ENCODE assay signal across 12 cellular contexts in the genomic region with DNA sequence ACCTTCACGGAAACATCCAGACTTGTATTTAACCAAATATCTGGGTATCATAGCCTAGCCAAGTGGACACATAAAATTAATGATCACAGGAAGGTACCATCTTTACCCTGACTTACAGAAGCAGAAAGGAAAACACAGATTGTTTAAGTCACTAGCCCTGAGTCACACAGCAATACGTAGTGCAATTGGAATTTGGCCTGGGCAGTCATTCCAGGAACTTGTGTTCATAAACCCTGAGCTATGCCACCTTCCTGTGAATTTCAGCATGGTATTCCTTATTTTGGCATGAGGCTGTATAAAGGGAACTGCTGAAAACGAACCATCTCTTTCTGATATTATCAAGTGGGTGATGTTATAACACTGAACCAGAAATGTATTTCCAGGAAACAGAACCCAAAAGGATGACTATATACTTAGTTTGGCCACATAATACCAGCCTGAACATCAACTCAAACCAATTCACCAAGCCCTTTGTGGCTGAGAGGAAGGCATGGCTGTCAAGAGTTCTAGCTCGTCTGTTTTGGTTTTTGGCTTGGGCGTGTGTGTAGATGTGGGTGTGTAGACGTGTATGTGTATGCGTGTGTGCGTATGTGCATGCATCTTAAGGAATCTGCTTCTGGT.
DNase-seq lines count a peak whose midpoint lies in the region; ATAC-seq, FAIRE-seq and TF ChIP-seq lines count a peak whose summit lies in the region.
"Had no signal": no experiment of that assay in that cellular context is flagged by ENCODE, and none has a peak within 500 bp of the region (broad histone marks: within the 10 kb centered on the region; RNA-seq: fewer than 3 reads in every experiment).

No MANE protein-coding gene starts in this region.

- peak; percentile 13 for FAIRE-seq in A549 (lab: Jason Lieb, UNC)
- FAIRE-seq: colon had no signal

- no peak overlapping the region for H3K9ac ChIP-seq in mammary epithelial cell (ENCODE audit: insufficient read depth, low read length)

- dilution Hi-C loops in mammary epithelial cell (cut with HindIII; ENCODE audit: low sequenced_read_pairs): no loop called here

- peaks cover 11% of the 10 kb centered on the region for H3K4me1 ChIP-seq in A549
- H3K4me1 ChIP-seq in mammary epithelial cell (ENCODE audit: insufficient read depth, low read length): peaks cover 12% of the 10 kb centered on the region
- H3K4me1 ChIP-seq in left lung: peaks cover 0 to 10% of the 10 kb centered on the region in 2 donors
- H3K4me1 ChIP-seq: BE2C had no signal

- TF ChIP-seq CTCF in A549 (IDR thresholded peaks at IDR 0.05): no peak
- no peak for TF ChIP-seq CTCF in mammary epithelial cell (conservative IDR thresholded peaks at IDR 0.05 in 1 of 2, IDR thresholded peaks at IDR 0.05 in 1 of 2; ENCODE audit: extremely low read depth in 1 of 2, insufficient read depth in 1 of 2, low read depth in 1 of 2, low read length in 2 of 2)
- TF ChIP-seq CTCF in left lung (IDR thresholded peaks at IDR 0.05): no peak

- peak; percentile 85 to 91 for ATAC-seq in A549
- ATAC-seq in left lung: peak; percentile 23
- ATAC-seq in HG03442 (IDR thresholded peaks at IDR 0.05; ENCODE audit: unreplicated experiment): no peak
- ATAC-seq in stimulated activated memory B cell treated with anti-CD40 and anti-IgM and Interleukin-4, amounts not matched to agents 10 μg/mL and 1 μg/mL and 100 μg/mL, for 72 hours: no peak
- ATAC-seq in T-cell (replicated peaks in 1 of 4): no peak

- CTCF ChIA-PET in A549 (lab: Yijun Ruan, JAX) (no interaction called here), mammary epithelial cell (lab: Charles Lee; ENCODE audit: low non-redundant PET) (no interaction called here), T-cell (lab: Charles Lee) (no interaction called here)

- in situ Hi-C loops in mammary epithelial cell (cut with MboI; ENCODE audit: low sequenced_read_pairs in 2 of 2): no loop called here

- H3K4me1 Mint-ChIP-seq in stimulated activated memory B cell treated with anti-CD40 and anti-IgM and Interleukin-4, amounts not matched to agents 10 μg/mL and 1 μg/mL and 100 μg/mL, for 72 hours: peaks cover 24% of the 10 kb centered on the region
- H3K4me1 Mint-ChIP-seq in T-cell: peaks cover 6 to 12% (median 9%) of the 10 kb centered on the region in 3 donors

- H3K9me3 Mint-ChIP-seq in stimulated activated memory B cell treated with anti-CD40 and anti-IgM and Interleukin-4, amounts not matched to agents 10 μg/mL and 1 μg/mL and 100 μg/mL, for 72 hours: peaks cover 2% of the 10 kb centered on the region
- no peaks in the 10 kb centered on the region for H3K9me3 Mint-ChIP-seq in T-cell

- BruUV-seq in mammary epithelial cell (replicated peaks; lab: Mats Ljungman, UMichigan): no TSS peak

- no peak; a peak in 1 of 5 replicates for TF ChIP-seq EP300 in A549 (IDR thresholded peaks at IDR 0.05)

- H3K4me2 ChIP-seq in A549 (peak overlapping the region; percentile 25), mammary epithelial cell (ENCODE audit: insufficient read depth, low read depth, low read length) (no peak overlapping the region)

- TF ChIP-seq POLR2A in A549 (IDR thresholded peaks at IDR 0.05; ENCODE audit: low read length): no peak

- H3K27ac Mint-ChIP-seq in stimulated activated memory B cell treated with anti-CD40 and anti-IgM and Interleukin-4, amounts not matched to agents 10 μg/mL and 1 μg/mL and 100 μg/mL, for 72 hours: no peak overlapping the region
- H3K27ac Mint-ChIP-seq in T-cell: no peak overlapping the region

- no peaks in the 10 kb centered on the region for H4K20me1 ChIP-seq in mammary epithelial cell (ENCODE audit: insufficient read depth, low read length)

- POLR2A ChIA-PET in A549 (lab: Yijun Ruan, JAX): no interaction called here
- POLR2A ChIA-PET in T-cell (lab: Charles Lee): interaction anchor here in 1 of 2 donors (0.6 kb wide), 1 partner anchor 176 kb away, joined by 3 read pairs; no protein-coding TSS in a partner anchor

- no peaks in the 10 kb centered on the region for H3K79me2 ChIP-seq in mammary epithelial cell (ENCODE audit: insufficient read depth, low read length)

- intact Hi-C loops in mammary epithelial cell (cut with micrococcal nuclease): loop anchor here (10.0 kb wide), 1 partner anchor 536 kb away; a partner anchor contains a TSS
- intact Hi-C loops in left lung (cut with DNase I): no loop called here

- peaks cover 41% of the 10 kb centered on the region for H3K27me3 Mint-ChIP-seq in stimulated activated memory B cell treated with anti-CD40 and anti-IgM and Interleukin-4, amounts not matched to agents 10 μg/mL and 1 μg/mL and 100 μg/mL, for 72 hours
- no peaks in the 10 kb centered on the region for H3K27me3 Mint-ChIP-seq in T-cell

- H2AFZ ChIP-seq in mammary epithelial cell (ENCODE audit: low read depth, low read length): peak overlapping the region; percentile 45

- 61% methylated on average over 8 of the region's 8 CpGs for WGBS in A549 (ENCODE audit: missing lambda C conversion rate)
- WGBS in mammary epithelial cell (ENCODE audit: low coverage, missing lambda C conversion rate): 61% methylated on average over 8 of the region's 8 CpGs

- no peaks in the 10 kb centered on the region for H3K9me3 ChIP-seq in A549
- no peaks in the 10 kb centered on the region for H3K9me3 ChIP-seq in mammary epithelial cell (replicated peaks; ENCODE audit: insufficient read depth, low read length)
- no peaks in the 10 kb centered on the region for H3K9me3 ChIP-seq in left lung
- H3K9me3 ChIP-seq: BE2C, neutrophil had no signal

- H3K36me3 Mint-ChIP-seq in stimulated activated memory B cell treated with anti-CD40 and anti-IgM and Interleukin-4, amounts not matched to agents 10 μg/mL and 1 μg/mL and 100 μg/mL, for 72 hours: no peaks in the 10 kb centered on the region
- no peaks in the 10 kb centered on the region for H3K36me3 Mint-ChIP-seq in T-cell

- DNase-seq in A549 (ENCODE audit: low read depth in 1 of 2, low spot score in 1 of 2): peak; percentile 32 to 74
- DNase-seq in HS-5 (ENCODE audit: low read depth): peak; percentile 86
- peak; percentile 63 for DNase-seq in mammary epithelial cell
- no peak for DNase-seq in left lung
- no peak for DNase-seq in NCI-H774 (lab: John Stamatoyannopoulos, UW)
- no peak for DNase-seq in T-cell
- DNase-seq: BE2C, NCI-H510A treated with DMSO at 0.1 percent for 48 hours had no signal

- H3K4me3 ChIP-seq in A549: no peak overlapping the region
- no peak overlapping the region for H3K4me3 ChIP-seq in mammary epithelial cell (replicated peaks in 1 of 3; ENCODE audit: insufficient read depth in 1 of 3, low read depth in 2 of 3, low read length in 3 of 3)
- H3K4me3 ChIP-seq in left lung: no peak overlapping the region

- H3K27ac ChIP-seq in A549 (peak overlapping the region in 1 of 2 experiments; percentile 49; a peak in 4 of 6 replicates), mammary epithelial cell (ENCODE audit: insufficient read depth, low read depth, low read length) (no peak overlapping the region), left lung (no peak overlapping the region)
- H3K27ac ChIP-seq: neutrophil had no signal

- H3K27me3 ChIP-seq in mammary epithelial cell (ENCODE audit: insufficient read depth, low read length) (no peaks in the 10 kb centered on the region), left lung (no peaks in the 10 kb centered on the region)
- H3K27me3 ChIP-seq: BE2C, neutrophil had no signal

- H3K36me3 ChIP-seq in mammary epithelial cell (ENCODE audit: insufficient read depth, low read length) (no peaks in the 10 kb centered on the region), left lung (no peaks in the 10 kb centered on the region)
- H3K36me3 ChIP-seq: BE2C, neutrophil had no signal

- TF ChIP-seq RAD21 in A549 (conservative IDR thresholded peaks at IDR 0.05 in 1 of 2, IDR thresholded peaks at IDR 0.05 in 1 of 2): peak in 1 of 2 experiments; percentile 25; a peak in 1 of 5 replicates

- H3K4me3 Mint-ChIP-seq in stimulated activated memory B cell treated with anti-CD40 and anti-IgM and Interleukin-4, amounts not matched to agents 10 μg/mL and 1 μg/mL and 100 μg/mL, for 72 hours: no peak overlapping the region
- no peak overlapping the region for H3K4me3 Mint-ChIP-seq in T-cell

TF ChIP-seq in A549, 52 proteins besides CTCF, POLR2A, EP300 and RAD21:
- TF ChIP-seq ZFP36 (IDR thresholded peaks at IDR 0.05; ENCODE audit: borderline replicate concordance, partially characterized antibody) (peak; percentile 48), JUNB (IDR thresholded peaks at IDR 0.05) (peak; percentile 34), FOXS1 (CRISPR knock-in tag; IDR thresholded peaks at IDR 0.05) (no peak), GATA3 (IDR thresholded peaks at IDR 0.05; ENCODE audit: borderline replicate concordance) (peak; percentile 37; the same call in 1 of the 2 replicates), FOSL2 (IDR thresholded peaks at IDR 0.05) (peak; percentile 50), FOSL2 (CRISPR knock-in tag; IDR thresholded peaks at IDR 0.05) (peak; percentile 57), JUN (IDR thresholded peaks at IDR 0.05) (no peak), HOXA7 (CRISPR knock-in tag; IDR thresholded peaks at IDR 0.05) (no peak)
- TF ChIP-seq, protein P1, sequence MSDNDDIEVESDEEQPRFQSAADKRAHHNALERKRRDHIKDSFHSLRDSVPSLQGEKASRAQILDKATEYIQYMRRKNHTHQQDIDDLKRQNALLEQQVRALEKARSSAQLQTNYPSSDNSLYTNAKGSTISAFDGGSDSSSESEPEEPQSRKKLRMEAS (IDR thresholded peaks at IDR 0.05): peak; percentile 71; the same call in 1 of the 2 replicates
- TF ChIP-seq, protein P2, sequence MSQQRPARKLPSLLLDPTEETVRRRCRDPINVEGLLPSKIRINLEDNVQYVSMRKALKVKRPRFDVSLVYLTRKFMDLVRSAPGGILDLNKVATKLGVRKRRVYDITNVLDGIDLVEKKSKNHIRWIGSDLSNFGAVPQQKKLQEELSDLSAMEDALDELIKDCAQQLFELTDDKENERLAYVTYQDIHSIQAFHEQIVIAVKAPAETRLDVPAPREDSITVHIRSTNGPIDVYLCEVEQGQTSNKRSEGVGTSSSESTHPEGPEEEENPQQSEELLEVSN (IDR thresholded peaks at IDR 0.05; ENCODE audit: borderline replicate concordance, low read depth): peak; percentile 47; the same call in 1 of the 2 replicates

Comparison
In these comparisons a context has a peak if more than half of its experiments do, and no peak if none do; other contexts are left out.
1. ATAC-seq: peak in A549 (2 of 2) and left lung (single experiment); none in HG03442 (single experiment), stimulated activated memory B cell treated with anti-CD40 and anti-IgM and Interleukin-4, amounts not matched to agents 10 μg/mL and 1 μg/mL and 100 μg/mL, for 72 hours (single experiment) and T-cell (0 of 4).
2. DNase-seq: peak in A549 (2 of 2), HS-5 (single experiment) and mammary epithelial cell (single experiment); none in left lung (0 of 2), NCI-H774 (single experiment) and T-cell (0 of 34).